Comparison of ENCODE assay signal across 19 cellular contexts in genomic region chr18:68282232-68282631, GRCh38.
A peak's percentile ranks its signal among the peaks of the same experiment; 100 is the strongest.
DNase-seq lines count a peak whose midpoint lies in the region; ATAC-seq, FAIRE-seq and TF ChIP-seq lines count a peak whose summit lies in the region.
"Had no signal": no experiment of that assay in that cellular context is flagged by ENCODE, and none has a peak within 500 bp of the region (broad histone marks: within the 10 kb centered on the region; RNA-seq: fewer than 3 reads in every experiment).

No MANE protein-coding gene starts in this region.

- FAIRE-seq in endometrium (lab: Jason Lieb, UNC) (peak; percentile 15), kidney (lab: Jason Lieb, UNC) (peak; percentile 38)
- FAIRE-seq: A549, GM12891, GM19239 had no signal

- H3K9me2 ChIP-seq in SK-N-SH, result no peaks in the 10 kb centered on the region
- H3K9me2 ChIP-seq in GM23248 (ENCODE audit: insufficient read depth), result no peaks in the 10 kb centered on the region

- intact Hi-C loops in kidney (cut with DNase I), result no loop called here

- H3K9ac ChIP-seq in SK-N-SH, result no peak overlapping the region
- no peak overlapping the region for H3K9ac ChIP-seq in kidney (ENCODE audit: low read length in 2 of 2)
- no peak overlapping the region for H3K9ac ChIP-seq in GM23248
- H3K9ac ChIP-seq: BLaER1 treated with 17β-estradiol and CSF1 and Interleukin-3, amounts not matched to agents 10 nM and 100 nM had no signal

- H3K79me2 ChIP-seq in SK-N-SH (ENCODE audit: insufficient read depth), result no peaks in the 10 kb centered on the region
- H3K79me2 ChIP-seq in GM23248 (ENCODE audit: insufficient read depth), result no peaks in the 10 kb centered on the region

- POLR2A ChIA-PET in SK-N-SH (lab: Yijun Ruan, JAX), result no interaction called here

- TF ChIP-seq RAD21 in SK-N-SH (IDR thresholded peaks at IDR 0.05; ENCODE audit: low read length), result no peak

- H3K27me3 ChIP-seq in SK-N-SH (ENCODE audit: insufficient read depth), result no peaks in the 10 kb centered on the region
- H3K27me3 ChIP-seq in GM23248 (replicated peaks; ENCODE audit: insufficient read depth), result no peaks in the 10 kb centered on the region
- H3K27me3 ChIP-seq: BLaER1 treated with 17β-estradiol and CSF1 and Interleukin-3, amounts not matched to agents 10 nM and 100 nM had no signal

- H3K4me2 ChIP-seq in SK-N-SH (no peak overlapping the region), GM23248 (ENCODE audit: unreplicated experiment) (no peak overlapping the region)
- H3K4me2 ChIP-seq: A549; BLaER1 treated with 17β-estradiol and CSF1 and Interleukin-3, amounts not matched to agents 10 nM and 100 nM had no signal

- H2AFZ ChIP-seq in SK-N-SH (ENCODE audit: low read depth) (no peak overlapping the region), GM23248 (no peak overlapping the region)

- H3K4me3 ChIP-seq in SK-N-SH (ENCODE audit: low read depth in 2 of 2, low read length in 1 of 2), result no peak overlapping the region
- H3K4me3 ChIP-seq in kidney (ENCODE audit: low read length in 2 of 2), result no peak overlapping the region
- H3K4me3 ChIP-seq in GM23248, result no peak overlapping the region
- H3K4me3 ChIP-seq: A549; BLaER1 treated with 17β-estradiol and CSF1 and Interleukin-3, amounts not matched to agents 10 nM and 100 nM had no signal

- H3K9me3 ChIP-seq in SK-N-SH (no peaks in the 10 kb centered on the region), kidney (ENCODE audit: control insufficient read depth in 1 of 2, low read length in 2 of 2) (no peaks in the 10 kb centered on the region), GM23248 (ENCODE audit: low read depth) (no peaks in the 10 kb centered on the region)
- H3K9me3 ChIP-seq: A549; BLaER1 treated with 17β-estradiol and CSF1 and Interleukin-3, amounts not matched to agents 10 nM and 100 nM; Caco-2 had no signal

- 51% methylated on average over 2 of the region's 2 CpGs for WGBS in SK-N-SH (ENCODE audit: low lambda C conversion rate)
- 77% methylated on average over 2 of the region's 2 CpGs for WGBS in GM23248 (ENCODE audit: low coverage in 1 of 2, low lambda C conversion rate in 2 of 2, missing lambda C conversion rate in 2 of 2), 2 experiments

- DNase-seq in SK-N-SH, result no peak
- DNase-seq in kidney, result no peak
- no peak for DNase-seq in pons (ENCODE audit: low spot score)
- DNase-seq in GM23248, result no peak
- DNase-seq: 8988T; AML-193; Caco-2; Calu3; CD4-positive, alpha-beta T cell; CD8-positive, alpha-beta T cell; DMS79 treated with DMSO at 0.1 percent for 48 hours; GF-D8 had no signal

- H3K36me3 ChIP-seq in SK-N-SH (replicated peaks in 1 of 2; ENCODE audit: control insufficient read depth in 1 of 2, insufficient read depth in 2 of 2, low read length in 1 of 2) (no peaks in the 10 kb centered on the region), kidney (ENCODE audit: control insufficient read depth in 1 of 2, insufficient read depth in 2 of 2, low read length in 2 of 2) (no peaks in the 10 kb centered on the region), GM23248 (ENCODE audit: low read depth) (no peaks in the 10 kb centered on the region)
- H3K36me3 ChIP-seq: BLaER1 treated with 17β-estradiol and CSF1 and Interleukin-3, amounts not matched to agents 10 nM and 100 nM had no signal

- H3K27ac ChIP-seq in SK-N-SH (ENCODE audit: low read depth in 2 of 2, low read length in 1 of 2) (no peak overlapping the region), kidney (ENCODE audit: low read depth in 2 of 2, low read length in 2 of 2) (no peak overlapping the region), GM23248 (no peak overlapping the region)
- H3K27ac ChIP-seq: A549; BLaER1 treated with 17β-estradiol and CSF1 and Interleukin-3, amounts not matched to agents 10 nM and 100 nM; C4-2B had no signal

- CTCF ChIA-PET in SK-N-SH (lab: Yijun Ruan, JAX), result no interaction called here

- H3K4me1 ChIP-seq in SK-N-SH (ENCODE audit: control insufficient read depth in 1 of 2, insufficient read depth in 2 of 2, low read depth in 1 of 2, low read length in 1 of 2) (no peaks in the 10 kb centered on the region), kidney (ENCODE audit: control insufficient read depth in 1 of 2, insufficient read depth in 1 of 2, low read depth in 1 of 2, low read length in 2 of 2) (no peaks in the 10 kb centered on the region), GM23248 (ENCODE audit: insufficient read depth) (no peaks in the 10 kb centered on the region)
- H3K4me1 ChIP-seq: A549; BLaER1 treated with 17β-estradiol and CSF1 and Interleukin-3, amounts not matched to agents 10 nM and 100 nM; Caco-2 had no signal

- H3F3A ChIP-seq in SK-N-SH (replicated peaks; ENCODE audit: insufficient read depth) (no peaks in the 10 kb centered on the region), GM23248 (ENCODE audit: insufficient read depth) (no peaks in the 10 kb centered on the region)

- no peak for ATAC-seq in HG03159 (IDR thresholded peaks at IDR 0.05; ENCODE audit: unreplicated experiment)
- ATAC-seq: A549; CD8-positive, alpha-beta T cell had no signal

- no peaks in the 10 kb centered on the region for H4K20me1 ChIP-seq in SK-N-SH (ENCODE audit: insufficient read depth)
- no peaks in the 10 kb centered on the region for H4K20me1 ChIP-seq in GM23248 (ENCODE audit: insufficient read depth)
- H4K20me1 ChIP-seq: BLaER1 treated with 17β-estradiol and CSF1 and Interleukin-3, amounts not matched to agents 10 nM and 100 nM had no signal

- TF ChIP-seq EP300 in SK-N-SH (IDR thresholded peaks at IDR 0.05; ENCODE audit: borderline replicate concordance in 1 of 2, low read depth in 1 of 2, low read length in 1 of 2), result peak in 1 of 2 experiments; percentile 45; a peak in 2 of 4 replicates

- TF ChIP-seq CTCF in SK-N-SH (IDR thresholded peaks at IDR 0.05) (no peak), kidney (IDR thresholded peaks at IDR 0.05; ENCODE audit: borderline replicate concordance, extremely low read depth, insufficient read depth) (no peak)

- in situ Hi-C loops in GM23248 (cut with MboI), result no loop called here

TF ChIP-seq in SK-N-SH, 30 proteins besides CTCF, POLR2A, EP300 and RAD21:
- TF ChIP-seq TEAD4 (IDR thresholded peaks at IDR 0.05; ENCODE audit: borderline replicate concordance, insufficient read depth) (peak; percentile 20; the same call in 1 of the 2 replicates), IRF3 (IDR thresholded peaks at IDR 0.05; ENCODE audit: low read depth, low read length) (no peak), RXRA (IDR thresholded peaks at IDR 0.05; ENCODE audit: borderline replicate concordance, low read depth) (no peak), POLR2AphosphoS5 (IDR thresholded peaks at IDR 0.05; ENCODE audit: low read depth, low read length) (peak; percentile 65), TCF12 (IDR thresholded peaks at IDR 0.05) (peak; percentile 77), TAF1 (IDR thresholded peaks at IDR 0.05; ENCODE audit: borderline replicate concordance, low read depth, low read length) (no peak), USF2 (IDR thresholded peaks at IDR 0.05; ENCODE audit: borderline replicate concordance, low read depth, low read length) (no peak), SIN3A (IDR thresholded peaks at IDR 0.05; ENCODE audit: borderline replicate concordance, low read depth, low read length) (no peak)
- TF ChIP-seq, protein P1, sequence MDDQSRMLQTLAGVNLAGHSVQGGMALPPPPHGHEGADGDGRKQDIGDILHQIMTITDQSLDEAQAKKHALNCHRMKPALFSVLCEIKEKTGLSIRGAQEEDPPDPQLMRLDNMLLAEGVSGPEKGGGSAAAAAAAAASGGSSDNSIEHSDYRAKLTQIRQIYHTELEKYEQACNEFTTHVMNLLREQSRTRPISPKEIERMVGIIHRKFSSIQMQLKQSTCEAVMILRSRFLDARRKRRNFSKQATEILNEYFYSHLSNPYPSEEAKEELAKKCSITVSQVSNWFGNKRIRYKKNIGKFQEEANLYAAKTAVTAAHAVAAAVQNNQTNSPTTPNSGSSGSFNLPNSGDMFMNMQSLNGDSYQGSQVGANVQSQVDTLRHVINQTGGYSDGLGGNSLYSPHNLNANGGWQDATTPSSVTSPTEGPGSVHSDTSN (IDR thresholded peaks at IDR 0.05), result peak; percentile 74
